13 cellular contexts compared by ENCODE assay signal in genomic region chr18:55585050-55585449, GRCh38.
DNase-seq lines count a peak whose midpoint lies in the region; ATAC-seq and TF ChIP-seq lines count a peak whose summit lies in the region.
"Had no signal": no experiment of that assay in that cellular context is flagged by ENCODE, and none has a peak within 500 bp of the region (broad histone marks: within the 10 kb centered on the region; RNA-seq: fewer than 3 reads in every experiment).

No MANE protein-coding gene starts in this region.

- H2AFZ ChIP-seq in neuron (ENCODE audit: low read depth, low read length) = no peak overlapping the region

- no peak for DNase-seq in stimulated activated naive CD8-positive, alpha-beta T cell treated with anti-CD3 and anti-CD28 coated beads, Interleukin-15, amount 100 ng/mL, for 72 hours
- DNase-seq in fibroblast of mammary gland (ENCODE audit: low read depth) (peak; percentile 6), NCI-H748 treated with DMSO at 0.1 percent for 48 hours (lab: John Stamatoyannopoulos, UW) (no peak), GM03348 (ENCODE audit: low spot score) (no peak)
- DNase-seq in stimulated activated CD8-positive, alpha-beta memory T cell treated with anti-CD3 and anti-CD28 coated beads, Interleukin-4, amount 100 ng/mL, for 48 hours = no peak
- DNase-seq in stimulated activated CD4-positive, alpha-beta T cell treated with anti-CD3 and anti-CD28 coated beads, Interleukin-12 subunit alpha, Interleukin-12 subunit beta, amount 100 ng/mL, for 4 hours = no peak
- DNase-seq: activated naive CD8-positive, alpha-beta T cell treated with anti-CD3 and anti-CD28 coated beads, Interleukin-2, amount 10 ng/mL, durations not matched to agents 7 days and 5 days; foreskin melanocyte; Peyer's patch; posterior cingulate gyrus had no signal

- H3K9me3 ChIP-seq in neuron (ENCODE audit: low read length) = no peaks in the 10 kb centered on the region
- H3K9me3 ChIP-seq: Peyer's patch had no signal

- H3K9me3 Mint-ChIP-seq in stimulated activated naive CD8-positive, alpha-beta T cell treated with anti-CD3 and anti-CD28 coated beads, Interleukin-15, Interleukin-2, amounts not matched to agents 100 ng/mL and 50 ng/mL, for 24 hours = no peaks in the 10 kb centered on the region
- no peaks in the 10 kb centered on the region for H3K9me3 Mint-ChIP-seq in stimulated activated naive CD8-positive, alpha-beta T cell treated with anti-CD3 and anti-CD28 coated beads, Interleukin-15, amount 100 ng/mL, for 72 hours
- H3K9me3 Mint-ChIP-seq: activated naive CD8-positive, alpha-beta T cell treated with anti-CD3 and anti-CD28 coated beads, Interleukin-2, amount 10 ng/mL, durations not matched to agents 7 days and 5 days had no signal

- no peak overlapping the region for H3K4me3 ChIP-seq in fibroblast of mammary gland (ENCODE audit: control insufficient read depth, low read depth, low read length)
- peak overlapping the region; percentile 98 for H3K4me3 ChIP-seq in neuron (ENCODE audit: low read length)
- H3K4me3 ChIP-seq: GM12878 had no signal

- peaks cover 5% of the 10 kb centered on the region for H3K36me3 Mint-ChIP-seq in stimulated activated naive CD8-positive, alpha-beta T cell treated with anti-CD3 and anti-CD28 coated beads, Interleukin-15, Interleukin-2, amounts not matched to agents 100 ng/mL and 50 ng/mL, for 24 hours (ENCODE audit: low read depth)
- H3K36me3 Mint-ChIP-seq: activated naive CD8-positive, alpha-beta T cell treated with anti-CD3 and anti-CD28 coated beads, Interleukin-2, amount 10 ng/mL, durations not matched to agents 7 days and 5 days had no signal

- ATAC-seq in stimulated activated naive CD8-positive, alpha-beta T cell treated with anti-CD3 and anti-CD28 coated beads, Interleukin-15, amount 100 ng/mL, for 72 hours = no peak
- ATAC-seq: GM12878 had no signal

- H3K27ac Mint-ChIP-seq in stimulated activated naive CD8-positive, alpha-beta T cell treated with anti-CD3 and anti-CD28 coated beads, Interleukin-15, Interleukin-2, amounts not matched to agents 100 ng/mL and 50 ng/mL, for 24 hours = peak overlapping the region; percentile 13
- no peak overlapping the region for H3K27ac Mint-ChIP-seq in stimulated activated naive CD8-positive, alpha-beta T cell treated with anti-CD3 and anti-CD28 coated beads, Interleukin-15, amount 100 ng/mL, for 72 hours
- H3K27ac Mint-ChIP-seq: activated naive CD8-positive, alpha-beta T cell treated with anti-CD3 and anti-CD28 coated beads, Interleukin-2, amount 10 ng/mL, durations not matched to agents 7 days and 5 days had no signal

- TF ChIP-seq CTCF in fibroblast of mammary gland (conservative IDR thresholded peaks at IDR 0.05; ENCODE audit: control insufficient read depth, insufficient read depth, low read depth, low read length) = no peak

- peaks cover 36% of the 10 kb centered on the region for H3K4me1 Mint-ChIP-seq in stimulated activated naive CD8-positive, alpha-beta T cell treated with anti-CD3 and anti-CD28 coated beads, Interleukin-15, Interleukin-2, amounts not matched to agents 100 ng/mL and 50 ng/mL, for 24 hours (ENCODE audit: low read depth)
- peaks cover 14% of the 10 kb centered on the region for H3K4me1 Mint-ChIP-seq in stimulated activated naive CD8-positive, alpha-beta T cell treated with anti-CD3 and anti-CD28 coated beads, Interleukin-15, amount 100 ng/mL, for 72 hours

- peak overlapping the region; percentile 38 for H3K4me3 Mint-ChIP-seq in stimulated activated naive CD8-positive, alpha-beta T cell treated with anti-CD3 and anti-CD28 coated beads, Interleukin-15, Interleukin-2, amounts not matched to agents 100 ng/mL and 50 ng/mL, for 24 hours
- no peak overlapping the region for H3K4me3 Mint-ChIP-seq in stimulated activated naive CD8-positive, alpha-beta T cell treated with anti-CD3 and anti-CD28 coated beads, Interleukin-15, amount 100 ng/mL, for 72 hours

- peaks cover 47% of the 10 kb centered on the region for H3K4me1 ChIP-seq in neuron (ENCODE audit: insufficient read depth, low read length)

- H3K36me3 ChIP-seq in neuron (ENCODE audit: insufficient read depth, low read length) = peaks cover 27% of the 10 kb centered on the region
- H3K36me3 ChIP-seq: Peyer's patch had no signal

- H3K27me3 ChIP-seq in neuron (ENCODE audit: insufficient read depth, low read length) = no peaks in the 10 kb centered on the region
- H3K27me3 ChIP-seq: Peyer's patch had no signal

- peaks cover 53% of the 10 kb centered on the region for H3K27me3 Mint-ChIP-seq in stimulated activated naive CD8-positive, alpha-beta T cell treated with anti-CD3 and anti-CD28 coated beads, Interleukin-15, Interleukin-2, amounts not matched to agents 100 ng/mL and 50 ng/mL, for 24 hours
- peaks cover 46% of the 10 kb centered on the region for H3K27me3 Mint-ChIP-seq in stimulated activated naive CD8-positive, alpha-beta T cell treated with anti-CD3 and anti-CD28 coated beads, Interleukin-15, amount 100 ng/mL, for 72 hours
